1 cellular context compared by ENCODE assay signal in the genomic region with DNA sequence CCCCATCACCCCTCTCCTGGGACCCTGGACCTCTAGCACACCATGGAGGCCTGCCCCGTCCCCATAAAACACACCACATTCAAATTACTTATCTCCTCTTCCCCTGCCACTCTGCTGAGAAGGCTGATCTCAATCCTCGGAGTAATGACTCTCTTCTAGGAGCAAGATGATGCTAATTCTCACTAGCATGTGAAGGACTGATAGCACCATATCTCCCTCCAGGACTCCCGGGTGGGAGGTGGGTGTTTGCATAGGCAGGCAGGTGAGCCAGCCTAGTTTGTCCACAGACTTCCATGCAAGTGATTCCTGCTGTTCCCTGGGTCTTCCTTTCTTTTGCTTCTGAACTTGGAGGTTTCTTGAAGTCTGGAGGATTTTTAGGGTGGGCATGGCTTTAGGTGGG.
TF ChIP-seq lines count a peak whose summit lies in the region.

No MANE protein-coding gene starts in this region.

TF ChIP-seq in K562, 482 proteins besides CTCF, POLR2A, EP300 and RAD21 (continued from another document and continues in another):
- TF ChIP-seq, protein P1, sequence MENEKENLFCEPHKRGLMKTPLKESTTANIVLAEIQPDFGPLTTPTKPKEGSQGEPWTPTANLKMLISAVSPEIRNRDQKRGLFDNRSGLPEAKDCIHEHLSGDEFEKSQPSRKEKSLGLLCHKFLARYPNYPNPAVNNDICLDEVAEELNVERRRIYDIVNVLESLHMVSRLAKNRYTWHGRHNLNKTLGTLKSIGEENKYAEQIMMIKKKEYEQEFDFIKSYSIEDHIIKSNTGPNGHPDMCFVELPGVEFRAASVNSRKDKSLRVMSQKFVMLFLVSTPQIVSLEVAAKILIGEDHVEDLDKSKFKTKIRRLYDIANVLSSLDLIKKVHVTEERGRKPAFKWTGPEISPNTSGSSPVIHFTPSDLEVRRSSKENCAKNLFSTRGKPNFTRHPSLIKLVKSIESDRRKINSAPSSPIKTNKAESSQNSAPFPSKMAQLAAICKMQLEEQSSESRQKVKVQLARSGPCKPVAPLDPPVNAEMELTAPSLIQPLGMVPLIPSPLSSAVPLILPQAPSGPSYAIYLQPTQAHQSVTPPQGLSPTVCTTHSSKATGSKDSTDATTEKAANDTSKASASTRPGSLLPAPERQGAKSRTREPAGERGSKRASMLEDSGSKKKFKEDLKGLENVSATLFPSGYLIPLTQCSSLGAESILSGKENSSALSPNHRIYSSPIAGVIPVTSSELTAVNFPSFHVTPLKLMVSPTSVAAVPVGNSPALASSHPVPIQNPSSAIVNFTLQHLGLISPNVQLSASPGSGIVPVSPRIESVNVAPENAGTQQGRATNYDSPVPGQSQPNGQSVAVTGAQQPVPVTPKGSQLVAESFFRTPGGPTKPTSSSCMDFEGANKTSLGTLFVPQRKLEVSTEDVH (IDR thresholded peaks at IDR 0.05; ENCODE audit: low read depth, partially characterized antibody), result no peak
- TF ChIP-seq, protein P2, sequence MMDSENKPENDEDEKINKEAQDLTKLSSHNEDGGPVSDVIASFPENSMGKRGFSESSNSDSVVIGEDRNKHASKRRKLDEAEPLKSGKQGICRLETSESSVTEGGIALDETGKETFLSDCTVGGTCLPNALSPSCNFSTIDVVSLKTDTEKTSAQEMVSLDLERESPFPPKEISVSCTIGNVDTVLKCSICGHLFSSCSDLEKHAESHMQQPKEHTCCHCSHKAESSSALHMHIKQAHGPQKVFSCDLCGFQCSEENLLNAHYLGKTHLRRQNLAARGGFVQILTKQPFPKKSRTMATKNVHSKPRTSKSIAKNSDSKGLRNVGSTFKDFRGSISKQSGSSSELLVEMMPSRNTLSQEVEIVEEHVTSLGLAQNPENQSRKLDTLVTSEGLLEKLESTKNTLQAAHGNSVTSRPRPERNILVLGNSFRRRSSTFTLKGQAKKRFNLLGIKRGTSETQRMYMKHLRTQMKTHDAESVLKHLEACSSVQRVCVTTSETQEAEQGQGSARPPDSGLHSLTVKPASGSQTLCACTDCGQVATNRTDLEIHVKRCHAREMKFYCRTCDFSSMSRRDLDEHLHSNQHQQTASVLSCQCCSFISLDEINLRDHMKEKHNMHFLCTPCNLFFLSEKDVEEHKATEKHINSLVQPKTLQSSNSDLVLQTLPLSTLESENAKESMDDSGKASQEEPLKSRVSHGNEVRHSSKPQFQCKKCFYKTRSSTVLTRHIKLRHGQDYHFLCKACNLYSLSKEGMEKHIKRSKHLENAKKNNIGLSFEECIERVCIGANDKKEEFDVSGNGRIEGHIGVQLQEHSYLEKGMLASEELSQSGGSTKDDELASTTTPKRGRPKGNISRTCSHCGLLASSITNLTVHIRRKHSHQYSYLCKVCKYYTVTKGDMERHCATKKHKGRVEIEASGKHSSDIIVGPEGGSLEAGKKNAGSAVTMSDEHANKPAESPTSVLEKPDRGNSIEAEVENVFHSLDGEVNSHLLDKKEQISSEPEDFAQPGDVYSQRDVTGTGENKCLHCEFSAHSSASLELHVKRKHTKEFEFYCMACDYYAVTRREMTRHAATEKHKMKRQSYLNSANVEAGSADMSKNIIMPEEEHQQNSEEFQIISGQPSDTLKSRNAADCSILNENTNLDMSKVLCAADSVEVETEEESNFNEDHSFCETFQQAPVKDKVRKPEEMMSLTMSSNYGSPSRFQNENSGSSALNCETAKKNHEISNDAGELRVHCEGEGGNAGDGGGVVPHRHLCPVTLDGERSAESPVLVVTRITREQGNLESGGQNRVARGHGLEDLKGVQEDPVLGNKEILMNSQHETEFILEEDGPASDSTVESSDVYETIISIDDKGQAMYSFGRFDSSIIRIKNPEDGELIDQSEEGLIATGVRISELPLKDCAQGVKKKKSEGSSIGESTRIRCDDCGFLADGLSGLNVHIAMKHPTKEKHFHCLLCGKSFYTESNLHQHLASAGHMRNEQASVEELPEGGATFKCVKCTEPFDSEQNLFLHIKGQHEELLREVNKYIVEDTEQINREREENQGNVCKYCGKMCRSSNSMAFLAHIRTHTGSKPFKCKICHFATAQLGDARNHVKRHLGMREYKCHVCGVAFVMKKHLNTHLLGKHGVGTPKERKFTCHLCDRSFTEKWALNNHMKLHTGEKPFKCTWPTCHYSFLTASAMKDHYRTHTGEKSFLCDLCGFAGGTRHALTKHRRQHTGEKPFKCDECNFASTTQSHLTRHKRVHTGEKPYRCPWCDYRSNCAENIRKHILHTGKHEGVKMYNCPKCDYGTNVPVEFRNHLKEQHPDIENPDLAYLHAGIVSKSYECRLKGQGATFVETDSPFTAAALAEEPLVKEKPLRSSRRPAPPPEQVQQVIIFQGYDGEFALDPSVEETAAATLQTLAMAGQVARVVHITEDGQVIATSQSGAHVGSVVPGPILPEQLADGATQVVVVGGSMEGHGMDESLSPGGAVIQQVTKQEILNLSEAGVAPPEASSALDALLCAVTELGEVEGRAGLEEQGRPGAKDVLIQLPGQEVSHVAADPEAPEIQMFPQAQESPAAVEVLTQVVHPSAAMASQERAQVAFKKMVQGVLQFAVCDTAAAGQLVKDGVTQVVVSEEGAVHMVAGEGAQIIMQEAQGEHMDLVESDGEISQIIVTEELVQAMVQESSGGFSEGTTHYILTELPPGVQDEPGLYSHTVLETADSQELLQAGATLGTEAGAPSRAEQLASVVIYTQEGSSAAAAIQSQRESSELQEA (IDR thresholded peaks at IDR 0.05; ENCODE audit: low read depth), result no peak
- no peak for TF ChIP-seq HNRNPK (IDR thresholded peaks at IDR 0.05; ENCODE audit: low read depth, low read length, poor library complexity, severe bottlenecking)
- no peak for TF ChIP-seq GABPB1 (CRISPR knock-in tag; IDR thresholded peaks at IDR 0.05)
- TF ChIP-seq, protein P3, sequence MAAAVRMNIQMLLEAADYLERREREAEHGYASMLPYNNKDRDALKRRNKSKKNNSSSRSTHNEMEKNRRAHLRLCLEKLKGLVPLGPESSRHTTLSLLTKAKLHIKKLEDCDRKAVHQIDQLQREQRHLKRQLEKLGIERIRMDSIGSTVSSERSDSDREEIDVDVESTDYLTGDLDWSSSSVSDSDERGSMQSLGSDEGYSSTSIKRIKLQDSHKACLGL (CRISPR knock-in tag; IDR thresholded peaks at IDR 0.05; ENCODE audit: borderline replicate concordance, poor library complexity, severe bottlenecking), result no peak
- TF ChIP-seq SUPT5H (IDR thresholded peaks at IDR 0.05), result no peak
- TF ChIP-seq, protein P4, sequence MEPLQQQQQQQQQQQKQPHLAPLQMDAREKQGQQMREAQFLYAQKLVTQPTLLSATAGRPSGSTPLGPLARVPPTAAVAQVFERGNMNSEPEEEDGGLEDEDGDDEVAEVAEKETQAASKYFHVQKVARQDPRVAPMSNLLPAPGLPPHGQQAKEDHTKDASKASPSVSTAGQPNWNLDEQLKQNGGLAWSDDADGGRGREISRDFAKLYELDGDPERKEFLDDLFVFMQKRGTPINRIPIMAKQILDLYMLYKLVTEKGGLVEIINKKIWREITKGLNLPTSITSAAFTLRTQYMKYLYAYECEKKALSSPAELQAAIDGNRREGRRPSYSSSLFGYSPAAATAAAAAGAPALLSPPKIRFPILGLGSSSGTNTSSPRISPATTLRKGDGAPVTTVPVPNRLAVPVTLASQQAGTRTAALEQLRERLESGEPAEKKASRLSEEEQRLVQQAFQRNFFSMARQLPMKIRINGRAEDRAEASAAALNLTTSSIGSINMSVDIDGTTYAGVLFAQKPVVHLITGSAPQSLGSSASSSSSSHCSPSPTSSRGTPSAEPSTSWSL (CRISPR knock-in tag; IDR thresholded peaks at IDR 0.05; ENCODE audit: borderline replicate concordance), result no peak
- TF ChIP-seq, protein P5, sequence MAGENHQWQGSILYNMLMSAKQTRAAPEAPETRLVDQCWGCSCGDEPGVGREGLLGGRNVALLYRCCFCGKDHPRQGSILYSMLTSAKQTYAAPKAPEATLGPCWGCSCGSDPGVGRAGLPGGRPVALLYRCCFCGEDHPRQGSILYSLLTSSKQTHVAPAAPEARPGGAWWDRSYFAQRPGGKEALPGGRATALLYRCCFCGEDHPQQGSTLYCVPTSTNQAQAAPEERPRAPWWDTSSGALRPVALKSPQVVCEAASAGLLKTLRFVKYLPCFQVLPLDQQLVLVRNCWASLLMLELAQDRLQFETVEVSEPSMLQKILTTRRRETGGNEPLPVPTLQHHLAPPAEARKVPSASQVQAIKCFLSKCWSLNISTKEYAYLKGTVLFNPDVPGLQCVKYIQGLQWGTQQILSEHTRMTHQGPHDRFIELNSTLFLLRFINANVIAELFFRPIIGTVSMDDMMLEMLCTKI (IDR thresholded peaks at IDR 0.05; ENCODE audit: partially characterized antibody), result no peak
- TF ChIP-seq SMAD2 (IDR thresholded peaks at IDR 0.05; ENCODE audit: low read depth, low read length), result no peak
- no peak for TF ChIP-seq TCF7 (IDR thresholded peaks at IDR 0.05; ENCODE audit: borderline replicate concordance)
- TF ChIP-seq RBM15 (IDR thresholded peaks at IDR 0.05; ENCODE audit: insufficient read depth, low read length), result no peak
- TF ChIP-seq FOXJ2 (tag; IDR thresholded peaks at IDR 0.05), result no peak
- TF ChIP-seq ZNF780A (CRISPR knock-in tag; IDR thresholded peaks at IDR 0.05), result no peak
- TF ChIP-seq ASH1L (IDR thresholded peaks at IDR 0.05; ENCODE audit: borderline replicate concordance, low read depth, partially characterized antibody), result no peak
- no peak for TF ChIP-seq TAF9B (IDR thresholded peaks at IDR 0.05; ENCODE audit: partially characterized antibody)
- TF ChIP-seq, protein P6, sequence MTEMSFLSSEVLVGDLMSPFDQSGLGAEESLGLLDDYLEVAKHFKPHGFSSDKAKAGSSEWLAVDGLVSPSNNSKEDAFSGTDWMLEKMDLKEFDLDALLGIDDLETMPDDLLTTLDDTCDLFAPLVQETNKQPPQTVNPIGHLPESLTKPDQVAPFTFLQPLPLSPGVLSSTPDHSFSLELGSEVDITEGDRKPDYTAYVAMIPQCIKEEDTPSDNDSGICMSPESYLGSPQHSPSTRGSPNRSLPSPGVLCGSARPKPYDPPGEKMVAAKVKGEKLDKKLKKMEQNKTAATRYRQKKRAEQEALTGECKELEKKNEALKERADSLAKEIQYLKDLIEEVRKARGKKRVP (CRISPR knock-in tag; IDR thresholded peaks at IDR 0.05), result no peak
- TF ChIP-seq HNRNPL (IDR thresholded peaks at IDR 0.05; ENCODE audit: low read depth, low read length), result no peak
- peak; percentile 93 for TF ChIP-seq ARID1B (IDR thresholded peaks at IDR 0.05)
- no peak for TF ChIP-seq HNRNPLL (IDR thresholded peaks at IDR 0.05; ENCODE audit: low read depth, low read length, poor library complexity, severe bottlenecking)
- TF ChIP-seq HMG20A (CRISPR knock-in tag; conservative IDR thresholded peaks at IDR 0.05), result no peak
- TF ChIP-seq MYNN (IDR thresholded peaks at IDR 0.05), result no peak
- TF ChIP-seq MYNN (CRISPR knock-in tag; IDR thresholded peaks at IDR 0.05), result no peak
- no peak for TF ChIP-seq MTF1 (CRISPR knock-in tag; IDR thresholded peaks at IDR 0.05; ENCODE audit: borderline replicate concordance)
- TF ChIP-seq NELFE (IDR thresholded peaks at IDR 0.05; ENCODE audit: insufficient read depth, insufficient read length), result no peak
- TF ChIP-seq ESRRA (IDR thresholded peaks at IDR 0.05; ENCODE audit: borderline replicate concordance, low read depth), result no peak
- no peak for TF ChIP-seq NFE2L1 (tag; IDR thresholded peaks at IDR 0.05; ENCODE audit: borderline replicate concordance, low read depth)
- TF ChIP-seq, protein P7, sequence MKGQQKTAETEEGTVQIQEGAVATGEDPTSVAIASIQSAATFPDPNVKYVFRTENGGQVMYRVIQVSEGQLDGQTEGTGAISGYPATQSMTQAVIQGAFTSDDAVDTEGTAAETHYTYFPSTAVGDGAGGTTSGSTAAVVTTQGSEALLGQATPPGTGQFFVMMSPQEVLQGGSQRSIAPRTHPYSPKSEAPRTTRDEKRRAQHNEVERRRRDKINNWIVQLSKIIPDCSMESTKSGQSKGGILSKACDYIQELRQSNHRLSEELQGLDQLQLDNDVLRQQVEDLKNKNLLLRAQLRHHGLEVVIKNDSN (CRISPR knock-in tag; IDR thresholded peaks at IDR 0.05), result no peak
- peak; percentile 17; the same call in 1 of the 2 replicates for TF ChIP-seq CXXC5 (CRISPR knock-in tag; IDR thresholded peaks at IDR 0.05)
- TF ChIP-seq OTX1 (CRISPR knock-in tag; IDR thresholded peaks at IDR 0.05), result no peak
- TF ChIP-seq POLR2G (IDR thresholded peaks at IDR 0.05; ENCODE audit: low read depth, low read length), result no peak
- TF ChIP-seq, protein P8, sequence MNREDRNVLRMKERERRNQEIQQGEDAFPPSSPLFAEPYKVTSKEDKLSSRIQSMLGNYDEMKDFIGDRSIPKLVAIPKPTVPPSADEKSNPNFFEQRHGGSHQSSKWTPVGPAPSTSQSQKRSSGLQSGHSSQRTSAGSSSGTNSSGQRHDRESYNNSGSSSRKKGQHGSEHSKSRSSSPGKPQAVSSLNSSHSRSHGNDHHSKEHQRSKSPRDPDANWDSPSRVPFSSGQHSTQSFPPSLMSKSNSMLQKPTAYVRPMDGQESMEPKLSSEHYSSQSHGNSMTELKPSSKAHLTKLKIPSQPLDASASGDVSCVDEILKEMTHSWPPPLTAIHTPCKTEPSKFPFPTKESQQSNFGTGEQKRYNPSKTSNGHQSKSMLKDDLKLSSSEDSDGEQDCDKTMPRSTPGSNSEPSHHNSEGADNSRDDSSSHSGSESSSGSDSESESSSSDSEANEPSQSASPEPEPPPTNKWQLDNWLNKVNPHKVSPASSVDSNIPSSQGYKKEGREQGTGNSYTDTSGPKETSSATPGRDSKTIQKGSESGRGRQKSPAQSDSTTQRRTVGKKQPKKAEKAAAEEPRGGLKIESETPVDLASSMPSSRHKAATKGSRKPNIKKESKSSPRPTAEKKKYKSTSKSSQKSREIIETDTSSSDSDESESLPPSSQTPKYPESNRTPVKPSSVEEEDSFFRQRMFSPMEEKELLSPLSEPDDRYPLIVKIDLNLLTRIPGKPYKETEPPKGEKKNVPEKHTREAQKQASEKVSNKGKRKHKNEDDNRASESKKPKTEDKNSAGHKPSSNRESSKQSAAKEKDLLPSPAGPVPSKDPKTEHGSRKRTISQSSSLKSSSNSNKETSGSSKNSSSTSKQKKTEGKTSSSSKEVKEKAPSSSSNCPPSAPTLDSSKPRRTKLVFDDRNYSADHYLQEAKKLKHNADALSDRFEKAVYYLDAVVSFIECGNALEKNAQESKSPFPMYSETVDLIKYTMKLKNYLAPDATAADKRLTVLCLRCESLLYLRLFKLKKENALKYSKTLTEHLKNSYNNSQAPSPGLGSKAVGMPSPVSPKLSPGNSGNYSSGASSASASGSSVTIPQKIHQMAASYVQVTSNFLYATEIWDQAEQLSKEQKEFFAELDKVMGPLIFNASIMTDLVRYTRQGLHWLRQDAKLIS (CRISPR knock-in tag; IDR thresholded peaks at IDR 0.05), result no peak
- TF ChIP-seq STAG1 (CRISPR knock-in tag; IDR thresholded peaks at IDR 0.05; ENCODE audit: borderline replicate concordance), result no peak
- TF ChIP-seq ZC3H8 (IDR thresholded peaks at IDR 0.05), result no peak
- TF ChIP-seq NR2C1 (IDR thresholded peaks at IDR 0.05), result no peak
- TF ChIP-seq NR2C1 (tag; IDR thresholded peaks at IDR 0.05), result no peak
- TF ChIP-seq, protein P9, sequence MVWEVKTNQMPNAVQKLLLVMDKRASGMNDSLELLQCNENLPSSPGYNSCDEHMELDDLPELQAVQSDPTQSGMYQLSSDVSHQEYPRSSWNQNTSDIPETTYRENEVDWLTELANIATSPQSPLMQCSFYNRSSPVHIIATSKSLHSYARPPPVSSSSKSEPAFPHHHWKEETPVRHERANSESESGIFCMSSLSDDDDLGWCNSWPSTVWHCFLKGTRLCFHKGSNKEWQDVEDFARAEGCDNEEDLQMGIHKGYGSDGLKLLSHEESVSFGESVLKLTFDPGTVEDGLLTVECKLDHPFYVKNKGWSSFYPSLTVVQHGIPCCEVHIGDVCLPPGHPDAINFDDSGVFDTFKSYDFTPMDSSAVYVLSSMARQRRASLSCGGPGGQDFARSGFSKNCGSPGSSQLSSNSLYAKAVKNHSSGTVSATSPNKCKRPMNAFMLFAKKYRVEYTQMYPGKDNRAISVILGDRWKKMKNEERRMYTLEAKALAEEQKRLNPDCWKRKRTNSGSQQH (CRISPR knock-in tag; IDR thresholded peaks at IDR 0.05), result no peak
- no peak for TF ChIP-seq ESRRB (CRISPR knock-in tag; IDR thresholded peaks at IDR 0.05; ENCODE audit: borderline replicate concordance)
- no peak for TF ChIP-seq KAT2B (IDR thresholded peaks at IDR 0.05; ENCODE audit: low read depth, low read length)
- TF ChIP-seq ZNF75A (CRISPR knock-in tag; IDR thresholded peaks at IDR 0.05), result no peak
